In genomic region chr6:41027799-41028617, GRCh38 we compare ENCODE assay signal across 8 cellular contexts. TPM values are rescaled to one million over a fixed set of nuclear protein-coding genes. Genes with fewer than 3 reads are reported as not detected.
A peak's percentile ranks its signal among the peaks of the same experiment; 100 is the strongest.
DNase-seq lines count a peak whose midpoint lies in the region; ATAC-seq and TF ChIP-seq lines count a peak whose summit lies in the region.

No MANE protein-coding gene starts in this region.

- WGBS in liver: 29% methylated on average over 49 of the region's 49 CpGs

- H3K36me3 ChIP-seq in liver (ENCODE audit: control insufficient read depth in 4 of 4, insufficient read depth in 3 of 4, low read depth in 1 of 4, low read length in 3 of 4): peaks cover 6 to 24% (median 10%) of the 10 kb centered on the region in 4 donors

- H3K27me3 Mint-ChIP-seq in activated CD4-positive, alpha-beta T cell treated with anti-CD3 and anti-CD28 coated beads for 36 hours: no peaks in the 10 kb centered on the region

- H3K4me1 Mint-ChIP-seq in activated CD4-positive, alpha-beta T cell treated with anti-CD3 and anti-CD28 coated beads for 36 hours: peaks cover 17% of the 10 kb centered on the region

- peak overlapping the region in 1 of 2 donors; percentile 8 for H3K27ac ChIP-seq in coronary artery
- H3K27ac ChIP-seq in liver (ENCODE audit: low read depth in 1 of 2, low read length in 2 of 2): peak overlapping the region in 1 of 2 donors; percentile 14

- H3K4me3 Mint-ChIP-seq in activated CD4-positive, alpha-beta T cell treated with anti-CD3 and anti-CD28 coated beads for 36 hours: peak overlapping the region; percentile 73

- H3K9me3 Mint-ChIP-seq in activated CD4-positive, alpha-beta T cell treated with anti-CD3 and anti-CD28 coated beads for 36 hours (ENCODE audit: low read depth): no peaks in the 10 kb centered on the region

- CTCF ChIA-PET in activated CD4-positive, alpha-beta T cell treated with anti-CD3 and anti-CD28 coated beads for 36 hours (lab: Charles Lee): interaction anchor here (0.6 to 3.4 kb wide), 25 partner anchors 8 to 1191 kb away, joined by 3 to 27 read pairs (median 5); partner anchors contain the start of gene TSPO2

- H3K4me3 ChIP-seq in coronary artery (peak overlapping the region; percentile 68), liver (ENCODE audit: low read depth in 1 of 3, low read length in 3 of 3) (peak overlapping the region in 2 of 3 donors; percentile 23 to 24)

- H3K9ac ChIP-seq in liver (ENCODE audit: low read depth in 1 of 2, low read length in 2 of 2): no peak overlapping the region

- H3K36me3 Mint-ChIP-seq in activated CD4-positive, alpha-beta T cell treated with anti-CD3 and anti-CD28 coated beads for 36 hours (ENCODE audit: low read depth): no peaks in the 10 kb centered on the region

- DNase-seq in SIG-M5 treated with dmso at 0.1 percent for 504 hours (lab: John Stamatoyannopoulos, UW; ENCODE audit: unreplicated experiment) (peak; percentile 48), SIG-M5 (lab: John Stamatoyannopoulos, UW) (no peak), NCI-H2196 (lab: John Stamatoyannopoulos, UW; ENCODE audit: unreplicated experiment) (peak; percentile 60), coronary artery (ENCODE audit: low spot score) (peak; percentile 84)
- DNase-seq in activated CD4-positive, alpha-beta T cell treated with anti-CD3 and anti-CD28 coated beads for 36 hours: peak; percentile 89
- DNase-seq in stimulated activated CD4-positive, alpha-beta T cell treated with anti-CD3 and anti-CD28 coated beads, Interleukin-2, amount 100 ng/mL, for 4 hours (ENCODE audit: low read depth): peak; percentile 46

- no peaks in the 10 kb centered on the region for H3K9me3 ChIP-seq in liver (ENCODE audit: control insufficient read depth in 4 of 4, low read length in 3 of 4)

- H3K27ac Mint-ChIP-seq in activated CD4-positive, alpha-beta T cell treated with anti-CD3 and anti-CD28 coated beads for 36 hours: peak overlapping the region; percentile 77

- peak; percentile 86 for ATAC-seq in HG02884 (IDR thresholded peaks at IDR 0.05; ENCODE audit: unreplicated experiment)
- peak; percentile 88 for ATAC-seq in activated CD4-positive, alpha-beta T cell treated with anti-CD3 and anti-CD28 coated beads for 36 hours

- H3K4me1 ChIP-seq in liver (ENCODE audit: control insufficient read depth in 4 of 4, insufficient read depth in 4 of 4, low read length in 3 of 4): peaks cover 2 to 13% (median 10%) of the 10 kb centered on the region in 4 donors

- intact Hi-C loops in activated CD4-positive, alpha-beta T cell treated with anti-CD3 and anti-CD28 coated beads for 36 hours (cut with DNase I, micrococcal nuclease): loop anchor here (1.0 to 5.0 kb wide), 5 partner anchors 22 to 700 kb away; no protein-coding TSS in a partner anchor

- no peaks in the 10 kb centered on the region for H3K27me3 ChIP-seq in liver (ENCODE audit: control insufficient read depth in 4 of 4, insufficient read depth in 4 of 4, low read length in 3 of 4)

- peak; percentile 94 to 97 for TF ChIP-seq RAD21 in liver (IDR thresholded peaks at IDR 0.05)

- TF ChIP-seq CTCF in coronary artery (IDR thresholded peaks at IDR 0.05) (peak; percentile 97), liver (IDR thresholded peaks at IDR 0.05; ENCODE audit: low read depth, low read length, missing input control) (peak; percentile 97)

- POLR2A ChIA-PET in activated CD4-positive, alpha-beta T cell treated with anti-CD3 and anti-CD28 coated beads for 36 hours (lab: Charles Lee): interaction anchor here (0.6 to 1.2 kb wide), 4 partner anchors 8 to 45 kb away, joined by 3 to 5 read pairs (median 4); partner anchors contain the start of genes NFYA and OARD1

TF ChIP-seq in liver, 16 proteins besides CTCF, POLR2A, EP300 and RAD21:
- no peak for TF ChIP-seq TAF1 (conservative IDR thresholded peaks at IDR 0.05)
- TF ChIP-seq NR2F2 (IDR thresholded peaks at IDR 0.05): no peak
- no peak for TF ChIP-seq HNF4A (conservative IDR thresholded peaks at IDR 0.05)
- TF ChIP-seq FOXA1 (IDR thresholded peaks at IDR 0.05): no peak
- TF ChIP-seq EGR1 (IDR thresholded peaks at IDR 0.05; ENCODE audit: low read depth in 2 of 2): no peak
- TF ChIP-seq FOXA2 (IDR thresholded peaks at IDR 0.05): no peak
- TF ChIP-seq YY1 (IDR thresholded peaks at IDR 0.05): no peak
- no peak for TF ChIP-seq HNF4G (IDR thresholded peaks at IDR 0.05)
- TF ChIP-seq RXRA (IDR thresholded peaks at IDR 0.05): no peak
- no peak for TF ChIP-seq MAX (IDR thresholded peaks at IDR 0.05)
- no peak for TF ChIP-seq SP1 (IDR thresholded peaks at IDR 0.05)
- TF ChIP-seq GABPA (IDR thresholded peaks at IDR 0.05 in 1 of 2, conservative IDR thresholded peaks at IDR 0.05 in 1 of 2): no peak
- no peak for TF ChIP-seq REST (IDR thresholded peaks at IDR 0.05)
- TF ChIP-seq ATF3 (IDR thresholded peaks at IDR 0.05): no peak

RNA-seq across cellular contexts. Expression of gene UNC5CL, which starts 11.0 kb away (rescaled TPM):
- 1 to 10 TPM; 1.8 to 1.9 TPM for total RNA-seq in activated CD4-positive, alpha-beta T cell treated with anti-CD3 and anti-CD28 coated beads for 36 hours
- 10 to 100 TPM; 16.2 to 41.9 TPM for total RNA-seq in liver
- polyA plus RNA-seq in liver: 10 to 100 TPM in 1 of 2 donors, 1 to 10 TPM in 1; 4.7 to 18.2 TPM

RNA-seq across cellular contexts. Expression of gene TSPO2, which starts 14.3 kb away (rescaled TPM):
- not detected for total RNA-seq in activated CD4-positive, alpha-beta T cell treated with anti-CD3 and anti-CD28 coated beads for 36 hours
- total RNA-seq in liver: 10 to 100 TPM in 1 of 2 donors, under 1 TPM in 1; 0.25 to 64.9 TPM
- under 1 TPM; 0.39 to 0.46 TPM for polyA plus RNA-seq in liver

RNA-seq across cellular contexts. Expression of gene APOBEC2, which starts 25.0 kb away (rescaled TPM):
- total RNA-seq in activated CD4-positive, alpha-beta T cell treated with anti-CD3 and anti-CD28 coated beads for 36 hours: not detected
- total RNA-seq in liver: 1 to 10 TPM in 1 of 2 donors, not detected in 1; 1.6 TPM
- 1 to 10 TPM in 1 of 2 donors, not detected in 1; 2.3 TPM for polyA plus RNA-seq in liver

RNA-seq across cellular contexts. Expression of gene OARD1, which starts 44.1 kb away (rescaled TPM):
- 10 to 100 TPM; 35.3 to 45.1 TPM for total RNA-seq in activated CD4-positive, alpha-beta T cell treated with anti-CD3 and anti-CD28 coated beads for 36 hours
- 10 to 100 TPM; 20.1 to 25.1 TPM for total RNA-seq in liver
- 10 to 100 TPM; 20.9 to 28.6 TPM for polyA plus RNA-seq in liver

RNA-seq across cellular contexts. Expression of gene NFYA, which starts 44.8 kb away (rescaled TPM):
- 10 to 100 TPM; 31.5 to 38.2 TPM for total RNA-seq in activated CD4-positive, alpha-beta T cell treated with anti-CD3 and anti-CD28 coated beads for 36 hours
- total RNA-seq in liver: 10 to 100 TPM; 15.1 to 28.4 TPM
- polyA plus RNA-seq in liver: 1 to 10 TPM; 2.2 to 5.1 TPM

Comparison
In these comparisons a context has a peak if more than half of its experiments do, and no peak if none do; other contexts are left out.
1. RNA of gene UNC5CL, which starts 11.0 kb away (total RNA-seq): 16.2 to 41.9 TPM in liver; 1.8 to 1.9 TPM in activated CD4-positive, alpha-beta T cell treated with anti-CD3 and anti-CD28 coated beads for 36 hours; every median in the first group is over 4 times any median in the second.